ENCODE assay signal across 8 cellular contexts in the genomic region with DNA sequence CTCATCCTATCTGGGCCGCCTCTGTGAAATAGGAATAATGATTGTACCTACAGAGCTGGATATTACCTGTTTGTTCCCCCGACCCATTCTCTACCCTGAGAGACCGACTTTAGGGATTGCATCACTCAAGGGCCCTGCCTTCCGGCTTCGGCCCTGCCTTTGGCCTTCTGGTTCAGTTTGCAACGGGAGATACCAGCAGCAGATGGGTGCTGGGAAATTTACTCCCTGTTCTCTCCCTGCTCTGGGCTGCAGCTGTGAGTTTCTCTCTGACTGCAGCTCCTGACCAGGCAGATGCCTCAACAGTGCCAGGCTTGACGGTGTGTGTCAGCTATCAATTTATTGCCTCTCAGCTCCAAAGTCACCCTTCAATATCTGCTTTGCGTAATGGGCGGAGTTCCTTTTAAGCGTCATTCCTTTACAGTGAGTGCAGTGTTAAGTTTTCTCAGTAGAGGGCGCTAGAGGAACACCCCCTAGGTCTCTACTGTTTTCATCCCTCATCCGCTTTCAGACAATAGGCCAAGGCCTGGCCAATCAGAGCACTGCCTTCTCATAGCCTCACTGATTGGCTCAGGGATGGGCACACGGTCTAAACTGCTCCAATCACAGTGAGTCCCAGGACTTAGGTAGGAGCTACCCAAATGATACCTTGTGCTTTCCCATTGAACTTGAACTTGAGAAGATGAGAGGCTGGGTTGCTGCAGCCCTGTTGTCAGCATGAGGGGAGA. TPM values are rescaled to one million over a fixed set of nuclear protein-coding genes. Genes with fewer than 3 reads are reported as not detected.
DNase-seq lines count a peak whose midpoint lies in the region; ATAC-seq, FAIRE-seq and TF ChIP-seq lines count a peak whose summit lies in the region.

No MANE protein-coding gene starts in this region.

- in situ Hi-C loops in T47D (cut with HindIII; ENCODE audit: low pct_unique_long_range_greater_than_20kb, low sequenced_read_pairs) = no loop called here

- H3K27me3 ChIP-seq in BE2C (no peaks in the 10 kb centered on the region; the same call in 1 of the 2 replicates), Peyer's patch (no peaks in the 10 kb centered on the region), suprapubic skin (no peaks in the 10 kb centered on the region)

- no peaks in the 10 kb centered on the region for H3K36me3 ChIP-seq in BE2C
- no peaks in the 10 kb centered on the region for H3K36me3 ChIP-seq in Peyer's patch
- H3K36me3 ChIP-seq in suprapubic skin = no peaks in the 10 kb centered on the region

- H3K9me3 ChIP-seq in BE2C = no peaks in the 10 kb centered on the region
- no peaks in the 10 kb centered on the region for H3K9me3 ChIP-seq in Peyer's patch
- H3K9me3 ChIP-seq in suprapubic skin = no peaks in the 10 kb centered on the region

- TF ChIP-seq EP300 in Ishikawa (IDR thresholded peaks at IDR 0.05; ENCODE audit: borderline replicate concordance) (no peak), suprapubic skin (IDR thresholded peaks at IDR 0.05) (no peak)

- H3K4me1 ChIP-seq in BE2C = no peaks in the 10 kb centered on the region
- H3K4me1 ChIP-seq in Peyer's patch = peaks cover 0 to 4% (median 0%) of the 10 kb centered on the region in 4 donors
- no peaks in the 10 kb centered on the region for H3K4me1 ChIP-seq in suprapubic skin

- WGBS in suprapubic skin = 37% methylated on average over 12 of the region's 13 CpGs

- DNase-seq in BE2C (peak; percentile 87), GM18507 (ENCODE audit: extremely low spot score, insufficient read length, low read depth) (peak; percentile 46), Peyer's patch (peak in 1 of 3 donors; percentile 71), T47D (ENCODE audit: low read depth in 1 of 2, low spot score in 1 of 2) (peak; percentile 58 to 96), kidney tubule cell (ENCODE audit: low spot score) (peak; percentile 62), suprapubic skin (ENCODE audit: low spot score in 2 of 2) (no peak)

- TF ChIP-seq RAD21 in Ishikawa (IDR thresholded peaks at IDR 0.05; ENCODE audit: low read depth) = peak; percentile 80

- ATAC-seq in GM21825 (IDR thresholded peaks at IDR 0.05; ENCODE audit: unreplicated experiment) = no peak

- no peak overlapping the region for H3K4me3 ChIP-seq in BE2C (ENCODE audit: low read depth, low read length)
- H3K4me3 ChIP-seq in Peyer's patch = no peak overlapping the region
- H3K4me3 ChIP-seq in suprapubic skin = no peak overlapping the region

- FAIRE-seq in GM18507 (lab: Jason Lieb, UNC) = peak; percentile 65

- no peak overlapping the region for H3K27ac ChIP-seq in Peyer's patch
- peak overlapping the region; percentile 26 for H3K27ac ChIP-seq in suprapubic skin

- peak; percentile 98 for TF ChIP-seq CTCF in BE2C (IDR thresholded peaks at IDR 0.05; ENCODE audit: low read depth, low read length)
- TF ChIP-seq CTCF in Peyer's patch (IDR thresholded peaks at IDR 0.05) = peak in 4 of 6 experiments; percentile 54 to 97 (median 96)
- TF ChIP-seq CTCF in suprapubic skin (IDR thresholded peaks at IDR 0.05) = peak; percentile 29 to 67

- no peak for TF ChIP-seq POLR2A in Peyer's patch (IDR thresholded peaks at IDR 0.05)
- no peak for TF ChIP-seq POLR2A in suprapubic skin (IDR thresholded peaks at IDR 0.05)

TF ChIP-seq in Ishikawa, 13 proteins besides CTCF, POLR2A, EP300 and RAD21:
- TF ChIP-seq FOXM1 (IDR thresholded peaks at IDR 0.05; ENCODE audit: borderline replicate concordance, low read depth) = no peak
- TF ChIP-seq, protein P1, sequence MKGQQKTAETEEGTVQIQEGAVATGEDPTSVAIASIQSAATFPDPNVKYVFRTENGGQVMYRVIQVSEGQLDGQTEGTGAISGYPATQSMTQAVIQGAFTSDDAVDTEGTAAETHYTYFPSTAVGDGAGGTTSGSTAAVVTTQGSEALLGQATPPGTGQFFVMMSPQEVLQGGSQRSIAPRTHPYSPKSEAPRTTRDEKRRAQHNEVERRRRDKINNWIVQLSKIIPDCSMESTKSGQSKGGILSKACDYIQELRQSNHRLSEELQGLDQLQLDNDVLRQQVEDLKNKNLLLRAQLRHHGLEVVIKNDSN (IDR thresholded peaks at IDR 0.05) = peak; percentile 80
- TF ChIP-seq, protein P2, sequence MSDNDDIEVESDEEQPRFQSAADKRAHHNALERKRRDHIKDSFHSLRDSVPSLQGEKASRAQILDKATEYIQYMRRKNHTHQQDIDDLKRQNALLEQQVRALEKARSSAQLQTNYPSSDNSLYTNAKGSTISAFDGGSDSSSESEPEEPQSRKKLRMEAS (IDR thresholded peaks at IDR 0.05) = no peak

RNA-seq across cellular contexts. Expression of a gene that starts 30.0 kb away (rescaled TPM):
- polyA plus RNA-seq in BE2C (2012; ENCODE audit: insufficient read depth, insufficient read length, low read depth) = 89.3 TPM
- total RNA-seq in Peyer's patch = 10 to 100 TPM in 2 of 4 donors, 1 to 10 TPM in 1, not detected in 1; 3.7 to 33.9 (median 17.7) TPM
- 1 to 10 TPM in 2 of 4 donors, under 1 TPM in 2; 0.26 to 1.2 (median 1.0) TPM for total RNA-seq in suprapubic skin

RNA-seq across cellular contexts. Expression of a gene that starts 34.3 kb away (rescaled TPM):
- polyA plus RNA-seq in BE2C (2012; ENCODE audit: insufficient read depth, insufficient read length, low read depth) = 12.9 TPM
- total RNA-seq in Peyer's patch (1 to 10 TPM; 3.3 to 4.6 (median 3.7) TPM), suprapubic skin (1 to 10 TPM; 4.5 to 7.4 (median 6.5) TPM)

RNA-seq across cellular contexts. Expression of a gene that starts 34.6 kb away (rescaled TPM):
- 72.3 TPM for polyA plus RNA-seq in BE2C (2012; ENCODE audit: insufficient read depth, insufficient read length, low read depth)
- total RNA-seq in Peyer's patch = 10 to 100 TPM; 19.5 to 82.5 (median 24.8) TPM
- 10 to 100 TPM; 30.5 to 54.3 (median 41.5) TPM for total RNA-seq in suprapubic skin

Comparison
In these comparisons a context has a peak if more than half of its experiments do, and no peak if none do; other contexts are left out.
1. DNase-seq: peak in BE2C (single experiment), GM18507 (single experiment), T47D (2 of 2) and kidney tubule cell (single experiment); none in suprapubic skin (0 of 2).
2. CTCF ChIP-seq: peak in every context shown above with its lines; median percentile 98 in BE2C; 96 in Peyer's patch; 48 in suprapubic skin.